In the genomic region with DNA sequence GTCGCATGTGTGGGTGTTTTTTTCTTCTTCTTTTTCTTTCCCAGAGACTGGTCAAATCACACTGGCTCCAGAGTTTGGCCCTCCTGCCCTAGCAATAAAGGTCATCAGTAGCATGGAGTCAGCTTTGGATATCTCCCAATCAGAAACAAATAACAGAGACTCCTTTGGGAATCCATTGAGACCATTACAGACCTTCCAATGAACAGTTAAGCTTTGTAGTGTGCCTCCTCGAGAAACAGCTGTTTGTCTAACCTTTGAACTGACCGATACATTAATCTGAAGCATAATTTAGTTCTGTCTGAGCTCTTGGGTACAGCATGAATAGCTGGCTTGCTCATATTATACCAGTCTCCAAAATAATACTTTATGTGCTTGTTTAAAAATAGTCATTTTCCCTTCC, we compare ENCODE assay signal across 17 cellular contexts.
A peak's percentile ranks its signal among the peaks of the same experiment; 100 is the strongest.
DNase-seq lines count a peak whose midpoint lies in the region; ATAC-seq lines count a peak whose summit lies in the region.
"Had no signal": no experiment of that assay in that cellular context is flagged by ENCODE, and none has a peak within 500 bp of the region (broad histone marks: within the 10 kb centered on the region; RNA-seq: fewer than 3 reads in every experiment).

No MANE protein-coding gene starts in this region.

- no peak overlapping the region for H3K4me3 ChIP-seq in mesodermal cell (ENCODE audit: extremely low read depth, insufficient read depth, low read length, poor library complexity, severe bottlenecking)
- H3K4me3 ChIP-seq: BLaER1 had no signal

- H3K27ac ChIP-seq in mesodermal cell (ENCODE audit: low read depth, low read length, severe bottlenecking): peak overlapping the region; percentile 23
- H3K27ac ChIP-seq: BLaER1 had no signal

- H3K36me3 ChIP-seq in mesodermal cell (ENCODE audit: control insufficient read depth, insufficient read depth, low read length): no peaks in the 10 kb centered on the region
- H3K36me3 ChIP-seq: BE2C, BLaER1 had no signal

- intact Hi-C loops in Right ventricle myocardium inferior (cut with DNase I): no loop called here

- H3K9me3 ChIP-seq in mesodermal cell (ENCODE audit: control insufficient read depth, low read length): peaks cover 15% of the 10 kb centered on the region
- H3K9me3 ChIP-seq: BE2C, Caco-2 had no signal

- DNase-seq in SK-N-DZ (ENCODE audit: low spot score) (peak; percentile 67), Right ventricle myocardium inferior (ENCODE audit: missing footprints) (no peak), left lobe of liver (ENCODE audit: low spot score) (no peak)
- DNase-seq: 8988T; ACHN; BE2C; C1 segment of cervical spinal cord; Caco-2; Calu3; CD4-positive, alpha-beta memory T cell; CD4-positive, CD25-positive, alpha-beta regulatory T cell; CD8-positive, alpha-beta memory T cell; DMS79 treated with DMSO at 0.1 percent for 48 hours; GF-D8 had no signal

- WGBS in mesodermal cell (ENCODE audit: insufficient coverage in 2 of 2), 2 experiments: 82 to 100% methylated on average over 1 to 3 of the region's 3 CpGs

- ATAC-seq in Right ventricle myocardium inferior: no peak
- no peak for ATAC-seq in GM21423 (IDR thresholded peaks at IDR 0.05; ENCODE audit: unreplicated experiment)
- ATAC-seq in left lobe of liver: no peak

- no peaks in the 10 kb centered on the region for H3K4me1 ChIP-seq in mesodermal cell (ENCODE audit: control insufficient read depth, insufficient read depth, low read length, poor library complexity, severe bottlenecking)
- H3K4me1 ChIP-seq: BLaER1, Caco-2 had no signal
